In the genomic region with DNA sequence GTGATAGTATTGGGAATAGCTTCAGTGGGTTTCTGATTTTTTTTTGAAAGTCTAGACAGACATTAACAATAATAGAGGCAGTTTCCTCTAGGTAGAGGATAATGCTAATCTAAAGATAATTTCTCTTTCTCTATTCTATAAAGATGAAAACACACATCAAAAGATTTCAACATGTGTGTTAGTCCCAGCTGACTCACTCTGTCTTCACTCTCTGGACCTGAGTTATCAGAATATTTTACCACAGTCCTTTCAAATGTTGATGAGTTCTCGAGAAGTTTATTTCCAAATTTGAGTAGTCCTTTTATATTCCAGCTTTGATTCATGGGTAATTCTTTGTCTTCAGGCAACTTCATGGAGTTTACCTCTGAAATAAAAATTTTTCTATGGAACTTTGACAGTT, we compare ENCODE assay signal across 15 cellular contexts. TPM values are rescaled to one million over a fixed set of nuclear protein-coding genes. Genes with fewer than 3 reads are reported as not detected.
DNase-seq lines count a peak whose midpoint lies in the region; ATAC-seq and TF ChIP-seq lines count a peak whose summit lies in the region.
"Had no signal": no experiment of that assay in that cellular context is flagged by ENCODE, and none has a peak within 500 bp of the region (broad histone marks: within the 10 kb centered on the region; RNA-seq: fewer than 3 reads in every experiment).

No MANE protein-coding gene starts in this region.

- DNase-seq in activated CD4-positive, CD25-positive, alpha-beta regulatory T cell treated with anti-CD3 and anti-CD28 coated beads, Interleukin-2, amount 50 U/mL, for 72 hours = no peak
- DNase-seq in NCI-H226 (peak; percentile 34), cardiac fibroblast (ENCODE audit: low read depth in 2 of 2) (peak; percentile 17 to 56), omental fat pad (ENCODE audit: low spot score) (no peak), GM19238 (ENCODE audit: insufficient read length, low spot score) (no peak), HUDEP-2 (lab: John Stamatoyannopoulos, UW; ENCODE audit: unreplicated experiment in 76 of 76) (no peak), anterior cingulate cortex (lab: John Stamatoyannopoulos, UW) (no peak)
- DNase-seq: activated CD8-positive, alpha-beta memory T cell treated with anti-CD3 and anti-CD28 coated beads, Interleukin-2, amount 50 U/mL, for 48 hours; central memory CD4-positive, alpha-beta T cell; erythroblast; NCI-H1417 treated with DMSO at 0.1 percent for 48 hours; NCI-H69; SHP77 treated with DMSO at 0.1 percent for 48 hours; upper lobe of left lung had no signal

- peak; percentile 87 to 92 for ATAC-seq in activated CD4-positive, CD25-positive, alpha-beta regulatory T cell treated with anti-CD3 and anti-CD28 coated beads, Interleukin-2, amount 50 U/mL, for 24 hours
- ATAC-seq in omental fat pad (ENCODE audit: low FRiP score) = peak; percentile 69

- TF ChIP-seq CTCF in cardiac fibroblast (IDR thresholded peaks at IDR 0.05; ENCODE audit: low read depth, low read length) = no peak
- no peak for TF ChIP-seq CTCF in omental fat pad (IDR thresholded peaks at IDR 0.05)

- no peak overlapping the region for H3K4me3 ChIP-seq in cardiac fibroblast (replicated peaks in 1 of 2; ENCODE audit: low read depth in 2 of 2, low read length in 2 of 2)
- H3K4me3 ChIP-seq: upper lobe of left lung had no signal

RNA-seq across cellular contexts. Expression of a gene that starts 17.1 kb away (rescaled TPM):
- 10 to 100 TPM; 24.1 to 33.5 (median 28.2) TPM for total RNA-seq in omental fat pad

RNA-seq across cellular contexts. Expression of a gene that starts 17.4 kb away (rescaled TPM):
- 10 to 100 TPM; 10.6 to 29.3 (median 15.0) TPM for total RNA-seq in omental fat pad

Comparison
In these comparisons a context has a peak if more than half of its experiments do, and no peak if none do; other contexts are left out.
1. DNase-seq: peak in NCI-H226 (single experiment) and cardiac fibroblast (2 of 2); none in activated CD4-positive, CD25-positive, alpha-beta regulatory T cell treated with anti-CD3 and anti-CD28 coated beads, Interleukin-2, amount 50 U/mL, for 72 hours (single experiment), omental fat pad (single experiment), GM19238 (single experiment), HUDEP-2 (0 of 76) and anterior cingulate cortex (0 of 58).